ENCODE assay signal across 8 cellular contexts in genomic region chr9:72527801-72528195, GRCh38. TPM values are rescaled to one million over a fixed set of nuclear protein-coding genes. Genes with fewer than 3 reads are reported as not detected.
DNase-seq lines count a peak whose midpoint lies in the region; ATAC-seq lines count a peak whose summit lies in the region.

No MANE protein-coding gene starts in this region.

- no peaks in the 10 kb centered on the region for H3K9me3 Mint-ChIP-seq in activated T-cell treated with anti-CD3 and anti-CD28 coated beads, Interleukin-2, amount 50 U/mL, for 24 hours
- H3K9me3 Mint-ChIP-seq in activated T-helper 17 cell treated with anti-CD3 and anti-CD28 coated beads, Interleukin-2, amount 50 U/mL, for 72 hours: no peaks in the 10 kb centered on the region

- H3K4me1 ChIP-seq in iPS-20b (ENCODE audit: insufficient read depth, low read length) (peaks cover 14% of the 10 kb centered on the region), thymus (ENCODE audit: control insufficient read depth, insufficient read depth, low read length) (peaks cover 7% of the 10 kb centered on the region)

- H3K4me3 Mint-ChIP-seq in activated T-cell treated with anti-CD3 and anti-CD28 coated beads, Interleukin-2, amount 50 U/mL, for 24 hours: peak overlapping the region; percentile 77
- H3K4me3 Mint-ChIP-seq in activated T-helper 17 cell treated with anti-CD3 and anti-CD28 coated beads, Interleukin-2, amount 50 U/mL, for 72 hours: peak overlapping the region; percentile 95

- no peak for ATAC-seq in activated T-helper 17 cell treated with anti-CD3 and anti-CD28 coated beads, Interleukin-2, amount 50 U/mL, for 72 hours (replicated peaks)
- no peak for ATAC-seq in GM18873 (IDR thresholded peaks at IDR 0.05; ENCODE audit: low FRiP score, unreplicated experiment)

- H3K27ac ChIP-seq in iPS-20b (ENCODE audit: low read length) (no peak overlapping the region), thymus (ENCODE audit: low read depth) (peak overlapping the region; percentile 89)

- H3K27me3 Mint-ChIP-seq in activated T-cell treated with anti-CD3 and anti-CD28 coated beads, Interleukin-2, amount 50 U/mL, for 24 hours: no peaks in the 10 kb centered on the region
- no peaks in the 10 kb centered on the region for H3K27me3 Mint-ChIP-seq in activated T-helper 17 cell treated with anti-CD3 and anti-CD28 coated beads, Interleukin-2, amount 50 U/mL, for 72 hours

- peak overlapping the region; percentile 53 for H3K4me3 ChIP-seq in iPS-20b (ENCODE audit: low read length)
- H3K4me3 ChIP-seq in thymus (ENCODE audit: low read length): no peak overlapping the region

- H3K36me3 ChIP-seq in iPS-20b (ENCODE audit: insufficient read depth, low read depth, low read length) (no peaks in the 10 kb centered on the region), thymus (ENCODE audit: control insufficient read depth, insufficient read depth) (no peaks in the 10 kb centered on the region)

- H3K4me1 Mint-ChIP-seq in activated T-cell treated with anti-CD3 and anti-CD28 coated beads, Interleukin-2, amount 50 U/mL, for 24 hours (ENCODE audit: low read depth): peaks cover 47% of the 10 kb centered on the region
- peaks cover 40% of the 10 kb centered on the region for H3K4me1 Mint-ChIP-seq in activated T-helper 17 cell treated with anti-CD3 and anti-CD28 coated beads, Interleukin-2, amount 50 U/mL, for 72 hours

- H3K9me3 ChIP-seq in iPS-20b (ENCODE audit: insufficient read depth, low read depth, low read length) (no peaks in the 10 kb centered on the region), thymus (ENCODE audit: control insufficient read depth) (no peaks in the 10 kb centered on the region)

- DNase-seq in activated T-cell treated with anti-CD3 and anti-CD28 coated beads, Interleukin-2, amount 50 U/mL, for 24 hours: no peak
- DNase-seq in activated T-cell treated with anti-CD3 and anti-CD28 coated beads, Interleukin-2, amount 50 U/mL, for 1 hour: no peak
- no peak for DNase-seq in NCI-H510A (lab: John Stamatoyannopoulos, UW)
- DNase-seq in ureter (ENCODE audit: low spot score): no peak

- 23% methylated on average over 5 of the region's 5 CpGs for WGBS in thymus

- H3K27ac Mint-ChIP-seq in activated T-cell treated with anti-CD3 and anti-CD28 coated beads, Interleukin-2, amount 50 U/mL, for 24 hours: peak overlapping the region; percentile 96
- H3K27ac Mint-ChIP-seq in activated T-helper 17 cell treated with anti-CD3 and anti-CD28 coated beads, Interleukin-2, amount 50 U/mL, for 72 hours: peak overlapping the region; percentile 90

- H3K9ac ChIP-seq in iPS-20b (ENCODE audit: low read depth, low read length): peak overlapping the region; percentile 72; the same call in 1 of the 2 replicates

- H3K27me3 ChIP-seq in iPS-20b (ENCODE audit: insufficient read depth, low read length): no peaks in the 10 kb centered on the region
- H3K27me3 ChIP-seq in thymus (ENCODE audit: control insufficient read depth, insufficient read depth): no peaks in the 10 kb centered on the region

- H3K36me3 Mint-ChIP-seq in activated T-cell treated with anti-CD3 and anti-CD28 coated beads, Interleukin-2, amount 50 U/mL, for 24 hours (ENCODE audit: low read depth): no peaks in the 10 kb centered on the region
- H3K36me3 Mint-ChIP-seq in activated T-helper 17 cell treated with anti-CD3 and anti-CD28 coated beads, Interleukin-2, amount 50 U/mL, for 72 hours (ENCODE audit: low read depth): peaks cover 8% of the 10 kb centered on the region

RNA-seq across cellular contexts. Expression of gene TMC1, which starts 6.4 kb away (rescaled TPM):
- total RNA-seq in activated T-helper 17 cell treated with anti-CD3 and anti-CD28 coated beads, Interleukin-2, amount 50 U/mL, for 72 hours: under 1 TPM; 0.32 to 0.41 TPM
- 0.59 TPM for polyA plus RNA-seq in thymus
- total RNA-seq in ureter: 3.5 TPM
